ENCODE assay signal across 8 cellular contexts in genomic region chr12:120257041-120257821, GRCh38. TPM values are rescaled to one million over a fixed set of nuclear protein-coding genes. Genes with fewer than 3 reads are reported as not detected.
A peak's percentile ranks its signal among the peaks of the same experiment; 100 is the strongest.
DNase-seq lines count a peak whose midpoint lies in the region; ATAC-seq and TF ChIP-seq lines count a peak whose summit lies in the region.

No MANE protein-coding gene starts in this region.

- TF ChIP-seq CTCF in AG10803 (conservative IDR thresholded peaks at IDR 0.05; ENCODE audit: low read length) (no peak), endothelial cell (IDR thresholded peaks at IDR 0.05; ENCODE audit: unreplicated experiment) (no peak)

- H3K36me3 ChIP-seq in mucosa of stomach (ENCODE audit: control insufficient read depth, insufficient read depth, low read length), result no peaks in the 10 kb centered on the region

- H3K4me3 Mint-ChIP-seq in endothelial cell (ENCODE audit: unreplicated experiment), result no peak overlapping the region
- H3K4me3 Mint-ChIP-seq in activated T-cell treated with anti-CD3 and anti-CD28 coated beads, Interleukin-2, amount 50 U/mL, for 72 hours, result no peak overlapping the region
- H3K4me3 Mint-ChIP-seq in activated T-cell treated with anti-CD3 and anti-CD28 coated beads, Interleukin-2, amount 50 U/mL, for 4 hours, result no peak overlapping the region

- peak; percentile 97 for DNase-seq in AG10803 (ENCODE audit: low read depth)
- DNase-seq in NCI-H446 treated with DMSO at 0.1 percent for 48 hours (lab: John Stamatoyannopoulos, UW), result peak; percentile 78
- DNase-seq in endothelial cell (ENCODE audit: low spot score), result no peak
- DNase-seq in DMS53 (lab: John Stamatoyannopoulos, UW), result no peak
- DNase-seq in activated T-cell treated with anti-CD3 and anti-CD28 coated beads, Interleukin-2, amount 50 U/mL, for 72 hours, result no peak
- no peak for DNase-seq in activated T-cell treated with anti-CD3 and anti-CD28 coated beads, Interleukin-2, amount 50 U/mL, for 4 hours

- H3K36me3 Mint-ChIP-seq in endothelial cell (ENCODE audit: low read depth, unreplicated experiment), result peaks cover 13% of the 10 kb centered on the region
- peaks cover 0 to 9% of the 10 kb centered on the region in 2 donors for H3K36me3 Mint-ChIP-seq in activated T-cell treated with anti-CD3 and anti-CD28 coated beads, Interleukin-2, amount 50 U/mL, for 72 hours (ENCODE audit: insufficient read depth in 2 of 2)
- peaks cover 14% of the 10 kb centered on the region for H3K36me3 Mint-ChIP-seq in activated T-cell treated with anti-CD3 and anti-CD28 coated beads, Interleukin-2, amount 50 U/mL, for 4 hours (ENCODE audit: insufficient read depth)

- peak overlapping the region; percentile 5 for H3K9ac ChIP-seq in mucosa of stomach (ENCODE audit: low read length)

- peaks cover 1% of the 10 kb centered on the region for H3K27me3 Mint-ChIP-seq in endothelial cell (ENCODE audit: unreplicated experiment)
- H3K27me3 Mint-ChIP-seq in activated T-cell treated with anti-CD3 and anti-CD28 coated beads, Interleukin-2, amount 50 U/mL, for 72 hours (ENCODE audit: low read depth), result no peaks in the 10 kb centered on the region
- H3K27me3 Mint-ChIP-seq in activated T-cell treated with anti-CD3 and anti-CD28 coated beads, Interleukin-2, amount 50 U/mL, for 4 hours (ENCODE audit: low read depth), result no peaks in the 10 kb centered on the region

- no peak for ATAC-seq in activated T-cell treated with anti-CD3 and anti-CD28 coated beads, Interleukin-2, amount 50 U/mL, for 72 hours (replicated peaks in 1 of 2)
- no peak for ATAC-seq in HG02571 (IDR thresholded peaks at IDR 0.05; ENCODE audit: unreplicated experiment)
- no peak for ATAC-seq in activated T-cell treated with anti-CD3 and anti-CD28 coated beads, Interleukin-2, amount 50 U/mL, for 4 hours

- peaks cover 78% of the 10 kb centered on the region for H3K4me1 Mint-ChIP-seq in endothelial cell (ENCODE audit: unreplicated experiment)
- H3K4me1 Mint-ChIP-seq in activated T-cell treated with anti-CD3 and anti-CD28 coated beads, Interleukin-2, amount 50 U/mL, for 72 hours (ENCODE audit: low read depth), result peaks cover 84% of the 10 kb centered on the region
- peaks cover 88% of the 10 kb centered on the region for H3K4me1 Mint-ChIP-seq in activated T-cell treated with anti-CD3 and anti-CD28 coated beads, Interleukin-2, amount 50 U/mL, for 4 hours (ENCODE audit: low read depth)

- H3K27ac Mint-ChIP-seq in endothelial cell (ENCODE audit: unreplicated experiment), result peak overlapping the region; percentile 78
- H3K27ac Mint-ChIP-seq in activated T-cell treated with anti-CD3 and anti-CD28 coated beads, Interleukin-2, amount 50 U/mL, for 72 hours, result no peak overlapping the region

- H3K9me3 Mint-ChIP-seq in endothelial cell (ENCODE audit: unreplicated experiment), result no peaks in the 10 kb centered on the region
- H3K9me3 Mint-ChIP-seq in activated T-cell treated with anti-CD3 and anti-CD28 coated beads, Interleukin-2, amount 50 U/mL, for 72 hours, result no peaks in the 10 kb centered on the region
- no peaks in the 10 kb centered on the region for H3K9me3 Mint-ChIP-seq in activated T-cell treated with anti-CD3 and anti-CD28 coated beads, Interleukin-2, amount 50 U/mL, for 4 hours

- no peaks in the 10 kb centered on the region for H3K27me3 ChIP-seq in mucosa of stomach (ENCODE audit: control insufficient read depth, insufficient read depth, low read length)

- H3K4me3 ChIP-seq in AG10803 (ENCODE audit: low read length), result peak overlapping the region; percentile 26
- H3K4me3 ChIP-seq in mucosa of stomach (ENCODE audit: low read length), result no peak overlapping the region

- peaks cover 19% of the 10 kb centered on the region for H3K4me1 ChIP-seq in mucosa of stomach (ENCODE audit: control insufficient read depth, insufficient read depth, low read length)

- no peaks in the 10 kb centered on the region for H3K9me3 ChIP-seq in mucosa of stomach (ENCODE audit: control insufficient read depth, low read length)

RNA-seq across cellular contexts. Expression of gene PXN, which starts 8.3 kb away (rescaled TPM):
- total RNA-seq in endothelial cell (ENCODE audit: unreplicated experiment), result 227 TPM
- total RNA-seq in activated T-cell treated with anti-CD3 and anti-CD28 coated beads, Interleukin-2, amount 50 U/mL, for 72 hours, result 10 to 100 TPM; 80.5 to 89.6 TPM
- total RNA-seq in activated T-cell treated with anti-CD3 and anti-CD28 coated beads, Interleukin-2, amount 50 U/mL, for 4 hours, result 10 to 100 TPM; 49.2 to 54.0 (median 51.1) TPM

RNA-seq across cellular contexts. Expression of gene RNU4-2, which starts 34.5 kb away (rescaled TPM):
- 7,223 TPM for total RNA-seq in endothelial cell (ENCODE audit: unreplicated experiment)
- 1,000 to 10,000 TPM; 3,117 to 4,201 TPM for total RNA-seq in activated T-cell treated with anti-CD3 and anti-CD28 coated beads, Interleukin-2, amount 50 U/mL, for 72 hours
- 1,000 to 10,000 TPM; 2,997 to 5,108 (median 5,011) TPM for total RNA-seq in activated T-cell treated with anti-CD3 and anti-CD28 coated beads, Interleukin-2, amount 50 U/mL, for 4 hours

RNA-seq across cellular contexts. Expression of gene RNU4-1, which starts 35.8 kb away (rescaled TPM):
- total RNA-seq in endothelial cell (ENCODE audit: unreplicated experiment), result 6,066 TPM
- total RNA-seq in activated T-cell treated with anti-CD3 and anti-CD28 coated beads, Interleukin-2, amount 50 U/mL, for 72 hours, result 1,000 to 10,000 TPM; 1,839 to 2,627 TPM
- total RNA-seq in activated T-cell treated with anti-CD3 and anti-CD28 coated beads, Interleukin-2, amount 50 U/mL, for 4 hours, result 1,000 to 10,000 TPM in 2 of 3 donors, 100 to 1,000 TPM in 1; 980 to 2,356 (median 1,498) TPM

RNA-seq across cellular contexts. Expression of gene SIRT4, which starts 44.9 kb away (rescaled TPM):
- 1.8 TPM for total RNA-seq in endothelial cell (ENCODE audit: unreplicated experiment)
- total RNA-seq in activated T-cell treated with anti-CD3 and anti-CD28 coated beads, Interleukin-2, amount 50 U/mL, for 72 hours, result 1 to 10 TPM; 4.2 to 4.9 TPM
- total RNA-seq in activated T-cell treated with anti-CD3 and anti-CD28 coated beads, Interleukin-2, amount 50 U/mL, for 4 hours, result 1 to 10 TPM; 1.3 to 1.8 (median 1.5) TPM

RNA-seq across cellular contexts. Expression of gene RPLP0, which starts 56.3 kb away (rescaled TPM):
- 2,318 TPM for total RNA-seq in endothelial cell (ENCODE audit: unreplicated experiment)
- total RNA-seq in activated T-cell treated with anti-CD3 and anti-CD28 coated beads, Interleukin-2, amount 50 U/mL, for 72 hours, result 1,000 to 10,000 TPM; 4,846 to 5,223 TPM
- total RNA-seq in activated T-cell treated with anti-CD3 and anti-CD28 coated beads, Interleukin-2, amount 50 U/mL, for 4 hours, result 1,000 to 10,000 TPM; 4,185 to 4,369 (median 4,226) TPM

Comparison
In these comparisons a context has a peak if more than half of its experiments do, and no peak if none do; other contexts are left out.
1. DNase-seq: peak in AG10803 (single experiment) and NCI-H446 treated with DMSO at 0.1 percent for 48 hours (single experiment); none in endothelial cell (single experiment), DMS53 (single experiment), activated T-cell treated with anti-CD3 and anti-CD28 coated beads, Interleukin-2, amount 50 U/mL, for 72 hours (0 of 2) and activated T-cell treated with anti-CD3 and anti-CD28 coated beads, Interleukin-2, amount 50 U/mL, for 4 hours (single experiment).